29 cellular contexts compared by ENCODE assay signal in the genomic region with DNA sequence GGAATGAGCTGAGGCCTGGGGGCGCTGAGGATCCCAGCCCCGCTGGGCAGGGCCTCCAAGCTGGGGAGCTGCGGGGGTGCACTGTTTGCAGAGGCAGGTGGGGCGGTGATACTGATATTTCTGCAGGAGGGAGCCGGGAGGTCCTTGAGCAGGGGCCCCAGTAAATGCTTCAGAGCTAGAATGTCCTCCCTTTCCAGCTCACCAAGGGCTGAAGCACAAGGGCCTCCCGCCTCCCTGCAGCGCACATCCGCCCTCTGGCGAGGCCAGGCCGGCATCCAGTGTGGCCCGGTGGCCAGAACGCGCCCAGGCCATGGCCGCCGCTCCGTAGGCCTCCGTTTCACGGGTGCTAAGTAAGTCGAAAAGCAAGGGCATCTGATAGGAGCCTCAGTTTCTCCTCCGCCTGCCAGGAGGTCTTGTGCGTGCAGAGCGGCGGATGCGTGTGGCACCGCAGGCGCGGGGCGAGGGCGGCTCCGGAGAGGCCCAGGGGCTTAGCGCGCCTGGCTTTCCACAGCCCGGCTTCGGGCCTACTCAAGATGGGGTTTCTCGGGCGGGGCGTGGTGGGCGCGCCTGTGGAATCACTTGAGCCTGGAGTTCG.
"Had no signal": no experiment of that assay in that cellular context is flagged by ENCODE, and none has a peak within 500 bp of the region (broad histone marks: within the 10 kb centered on the region; RNA-seq: fewer than 3 reads in every experiment).

No MANE protein-coding gene starts in this region.

- H3K27me3 ChIP-seq: esophagus squamous epithelium, gastroesophageal sphincter, heart right ventricle had no signal

- H3K4me1 ChIP-seq: body of pancreas, esophagus squamous epithelium, gastroesophageal sphincter, heart right ventricle had no signal

- H3K27me3 Mint-ChIP-seq: activated CD8-positive, alpha-beta T cell treated with anti-CD3 and anti-CD28 coated beads for 36 hours; activated T-helper 17 cell treated with anti-CD3 and anti-CD28 coated beads, Interleukin-2, amount 50 U/mL, for 72 hours had no signal

- DNase-seq: activated B cell treated with CpG ODN at 0.5 μM for 24 hours; activated CD4-positive, alpha-beta T cell treated with anti-CD3 and anti-CD28 coated beads for 48 hours; activated CD4-positive, alpha-beta T cell treated with anti-CD3 and anti-CD28 coated beads, Interleukin-2, amount 50 U/mL, for 1 hour; activated CD4-positive, alpha-beta T cell treated with anti-CD3 and anti-CD28 coated beads, Interleukin-2, amount 50 U/mL, for 48 hours; activated CD8-positive, alpha-beta memory T cell treated with anti-CD3 and anti-CD28 coated beads for 24 hours; activated CD8-positive, alpha-beta T cell treated with anti-CD3 and anti-CD28 coated beads for 36 hours; activated effector memory CD4-positive, alpha-beta T cell treated with Interleukin-2 at 50 U/mL for 16 hours; activated gamma-delta T cell treated with Interleukin-2 at 50 U/mL for 16 hours; activated naive CD4-positive, alpha-beta T cell treated with anti-CD3 and anti-CD28 coated beads, Interleukin-2, amount 50 U/mL, for 16 hours; activated naive CD4-positive, alpha-beta T cell treated with Interleukin-2 at 50 U/mL for 16 hours; activated T-cell treated with anti-CD3 and anti-CD28 coated beads, Interleukin-2, amount 50 U/mL, for 4 hours; amniotic stem cell; anterior cingulate cortex; body of pancreas; caudate nucleus; cortex of kidney; dermis blood vessel endothelial cell; effector CD4-positive, alpha-beta T cell; effector memory CD8-positive, alpha-beta T cell; esophagus squamous epithelium; foreskin melanocyte; heart right ventricle; T-helper 2 cell had no signal

- H3K4me3 Mint-ChIP-seq: activated B cell treated with CpG ODN at 0.5 μM for 24 hours; activated CD8-positive, alpha-beta T cell treated with anti-CD3 and anti-CD28 coated beads for 36 hours; activated naive CD8-positive, alpha-beta T cell; activated T-cell treated with anti-CD3 and anti-CD28 coated beads, Interleukin-2, amount 50 U/mL, for 4 hours; activated T-helper 17 cell treated with anti-CD3 and anti-CD28 coated beads, Interleukin-2, amount 50 U/mL, for 72 hours; effector memory CD8-positive, alpha-beta T cell had no signal

- H3K9me3 ChIP-seq: body of pancreas, esophagus squamous epithelium, gastroesophageal sphincter had no signal

- H3K27ac ChIP-seq: body of pancreas, epithelial cell of prostate, esophagus squamous epithelium, gastroesophageal sphincter, heart right ventricle, VCaP had no signal

- H3K9me3 Mint-ChIP-seq: activated CD8-positive, alpha-beta T cell treated with anti-CD3 and anti-CD28 coated beads for 36 hours; activated T-cell treated with anti-CD3 and anti-CD28 coated beads, Interleukin-2, amount 50 U/mL, for 4 hours; activated T-helper 17 cell treated with anti-CD3 and anti-CD28 coated beads, Interleukin-2, amount 50 U/mL, for 72 hours; effector memory CD8-positive, alpha-beta T cell had no signal

- H3K4me1 Mint-ChIP-seq: activated B cell treated with CpG ODN at 0.5 μM for 24 hours; activated T-helper 17 cell treated with anti-CD3 and anti-CD28 coated beads, Interleukin-2, amount 50 U/mL, for 72 hours had no signal

- H3K4me3 ChIP-seq: body of pancreas, esophagus squamous epithelium, gastroesophageal sphincter, heart right ventricle had no signal

- ATAC-seq: activated CD4-positive, CD25-positive, alpha-beta regulatory T cell treated with anti-CD3 and anti-CD28 coated beads, Interleukin-2, amount 50 U/mL, for 24 hours; activated CD8-positive, alpha-beta T cell treated with anti-CD3 and anti-CD28 coated beads for 36 hours; activated T-cell treated with anti-CD3 and anti-CD28 coated beads, Interleukin-2, amount 50 U/mL, for 4 hours; activated T-helper 17 cell treated with anti-CD3 and anti-CD28 coated beads, Interleukin-2, amount 50 U/mL, for 72 hours; body of pancreas; effector memory CD8-positive, alpha-beta T cell; gastroesophageal sphincter; heart right ventricle had no signal

- H3K36me3 ChIP-seq: esophagus squamous epithelium, gastroesophageal sphincter, heart right ventricle had no signal

- H3K27ac Mint-ChIP-seq: activated B cell treated with CpG ODN at 0.5 μM for 24 hours; activated CD8-positive, alpha-beta T cell treated with anti-CD3 and anti-CD28 coated beads for 36 hours; activated naive CD8-positive, alpha-beta T cell; activated T-helper 17 cell treated with anti-CD3 and anti-CD28 coated beads, Interleukin-2, amount 50 U/mL, for 72 hours; effector memory CD8-positive, alpha-beta T cell had no signal
